In genomic region chr3:129121016-129121791, GRCh38 we compare ENCODE assay signal across 8 cellular contexts.
DNase-seq lines count a peak whose midpoint lies in the region; ATAC-seq lines count a peak whose summit lies in the region.

No MANE protein-coding gene starts in this region.

- H3K9me3 ChIP-seq in muscle layer of duodenum (ENCODE audit: control insufficient read depth in 1 of 2, low read length in 2 of 2), result no peaks in the 10 kb centered on the region

- no peaks in the 10 kb centered on the region for H3K27me3 Mint-ChIP-seq in effector memory CD8-positive, alpha-beta T cell

- peaks cover 40 to 52% of the 10 kb centered on the region in 2 donors for H3K4me1 Mint-ChIP-seq in effector memory CD8-positive, alpha-beta T cell (ENCODE audit: low read depth in 2 of 2)

- peak overlapping the region; percentile 51 to 83 for H3K4me3 ChIP-seq in muscle layer of duodenum (ENCODE audit: low read depth in 1 of 2, low read length in 2 of 2)

- no peaks in the 10 kb centered on the region for H3K9me3 Mint-ChIP-seq in effector memory CD8-positive, alpha-beta T cell

- peak overlapping the region; percentile 60 for H3K27ac ChIP-seq in muscle layer of duodenum (ENCODE audit: low read length)

- H3K36me3 ChIP-seq in muscle layer of duodenum (ENCODE audit: control insufficient read depth in 1 of 2, insufficient read depth in 2 of 2, low read length in 2 of 2), result no peaks in the 10 kb centered on the region

- peak overlapping the region; percentile 83 to 94 for H3K27ac Mint-ChIP-seq in effector memory CD8-positive, alpha-beta T cell

- H3K36me3 Mint-ChIP-seq in effector memory CD8-positive, alpha-beta T cell (ENCODE audit: insufficient read depth), result peaks cover 42% of the 10 kb centered on the region

- H3K4me3 Mint-ChIP-seq in effector memory CD8-positive, alpha-beta T cell, result peak overlapping the region; percentile 93

- peak; percentile 25 to 44 (median 36) for DNase-seq in effector memory CD8-positive, alpha-beta T cell
- DNase-seq in HPDE6-E6E7 (ENCODE audit: extremely low spot score) (no peak), epidermal melanocyte (ENCODE audit: insufficient read length, low spot score) (no peak), NCI-H1930 (lab: John Stamatoyannopoulos, UW) (no peak)

- no peaks in the 10 kb centered on the region for H3K27me3 ChIP-seq in muscle layer of duodenum (ENCODE audit: low read depth, low read length)

- peaks cover 18 to 20% of the 10 kb centered on the region in 2 donors for H3K4me1 ChIP-seq in muscle layer of duodenum (ENCODE audit: control insufficient read depth in 1 of 2, insufficient read depth in 2 of 2, low read length in 2 of 2)

- peak; percentile 5 for ATAC-seq in GM18511 (IDR thresholded peaks at IDR 0.05; ENCODE audit: unreplicated experiment)
- ATAC-seq in HG03135 (IDR thresholded peaks at IDR 0.05; ENCODE audit: unreplicated experiment), result peak; percentile 24
- ATAC-seq in activated CD4-positive, CD25-positive, alpha-beta regulatory T cell treated with anti-CD3 and anti-CD28 coated beads, Interleukin-2, amount 50 U/mL, for 24 hours, result peak; percentile 18
- peak; percentile 18 for ATAC-seq in effector memory CD8-positive, alpha-beta T cell (replicated peaks)

Comparison
In these comparisons a context has a peak if more than half of its experiments do, and no peak if none do; other contexts are left out.
1. DNase-seq: peak in effector memory CD8-positive, alpha-beta T cell (3 of 3); none in HPDE6-E6E7 (single experiment), epidermal melanocyte (single experiment) and NCI-H1930 (0 of 2).
2. Peak in every context shown above with its lines, with median percentiles within 50 percentile points of each other: ATAC-seq.